ENCODE assay signal across 19 cellular contexts in genomic region chr5:31364881-31365636, GRCh38.
DNase-seq lines count a peak whose midpoint lies in the region; ATAC-seq and TF ChIP-seq lines count a peak whose summit lies in the region.
"Had no signal": no experiment of that assay in that cellular context is flagged by ENCODE, and none has a peak within 500 bp of the region (broad histone marks: within the 10 kb centered on the region; RNA-seq: fewer than 3 reads in every experiment).

No MANE protein-coding gene starts in this region.

- H3K4me3 ChIP-seq in retinal pigment epithelial cell (ENCODE audit: low read length) = no peak overlapping the region
- H3K4me3 ChIP-seq: coronary artery had no signal

- no peak for ATAC-seq in HG02623 (IDR thresholded peaks at IDR 0.05; ENCODE audit: unreplicated experiment)
- ATAC-seq: HCT116; HepG2; naive thymus-derived CD8-positive, alpha-beta T cell had no signal

- no peak for TF ChIP-seq CTCF in retinal pigment epithelial cell (conservative IDR thresholded peaks at IDR 0.05; ENCODE audit: low read depth, low read length)

- TF ChIP-seq POLR2A in erythroblast (IDR thresholded peaks at IDR 0.05; ENCODE audit: low read length) = no peak

- DNase-seq in GM03348 (ENCODE audit: low spot score) (peak; percentile 65), RPMI7951 (ENCODE audit: low read depth) (peak; percentile 50), fibroblast of gingiva (ENCODE audit: low read depth) (peak; percentile 56), retinal pigment epithelial cell (ENCODE audit: low read depth) (peak; percentile 79), NCI-H187 treated with DMSO at 0.1 percent for 48 hours (lab: John Stamatoyannopoulos, UW) (no peak), erythroblast (lab: John Stamatoyannopoulos, UW) (no peak), DMS153 treated with DMSO at 0.1 percent for 48 hours (lab: John Stamatoyannopoulos, UW; ENCODE audit: unreplicated experiment) (no peak)
- DNase-seq: activated CD4-positive, alpha-beta T cell treated with anti-CD3 and anti-CD28 coated beads for 1 hour; amygdala; DMS53; head of caudate nucleus; mammary epithelial cell; naive thymus-derived CD8-positive, alpha-beta T cell; NCI-H187; NCI-H446 treated with DMSO at 0.1 percent for 48 hours had no signal

Comparison
In these comparisons a context has a peak if more than half of its experiments do, and no peak if none do; other contexts are left out.
1. DNase-seq: peak in GM03348 (single experiment), RPMI7951 (single experiment), fibroblast of gingiva (single experiment) and retinal pigment epithelial cell (single experiment); none in NCI-H187 treated with DMSO at 0.1 percent for 48 hours (single experiment), erythroblast (0 of 2) and DMS153 treated with DMSO at 0.1 percent for 48 hours (single experiment).